ENCODE assay signal across 21 cellular contexts in genomic region chr3:65288781-65289180, GRCh38.
"Had no signal": no experiment of that assay in that cellular context is flagged by ENCODE, and none has a peak within 500 bp of the region (broad histone marks: within the 10 kb centered on the region; RNA-seq: fewer than 3 reads in every experiment).

No MANE protein-coding gene starts in this region.

- DNase-seq: IMR-90, Karpas-422, KG1, MM.1S, MV-4-11, NCI-H1048, NCI-H1105, NCI-H1417, NCI-H1436 treated with DMSO at 0.1 percent for 48 hours, NCI-H1694, NCI-H187 treated with DMSO at 0.1 percent for 48 hours, NCI-H2029 treated with DMSO at 0.1 percent for 48 hours, NCI-H2171 treated with DMSO at 0.1 percent for 48 hours, NCI-H524, NCI-H526 treated with DMSO at 0.1 percent for 48 hours, NCI-H748 treated with DMSO at 0.1 percent for 48 hours, SHP77, SK-N-SH, T-helper 1 cell had no signal

- H3K9me2 ChIP-seq: SK-N-SH had no signal

- H3K9ac ChIP-seq: SK-N-SH had no signal

- H3K4me2 ChIP-seq: SK-N-SH had no signal

- ATAC-seq: HepG2, Panc1 had no signal

- H3K9me3 ChIP-seq: SK-N-SH had no signal

- FAIRE-seq: HepG2 had no signal
